14 cellular contexts compared by ENCODE assay signal in the genomic region with DNA sequence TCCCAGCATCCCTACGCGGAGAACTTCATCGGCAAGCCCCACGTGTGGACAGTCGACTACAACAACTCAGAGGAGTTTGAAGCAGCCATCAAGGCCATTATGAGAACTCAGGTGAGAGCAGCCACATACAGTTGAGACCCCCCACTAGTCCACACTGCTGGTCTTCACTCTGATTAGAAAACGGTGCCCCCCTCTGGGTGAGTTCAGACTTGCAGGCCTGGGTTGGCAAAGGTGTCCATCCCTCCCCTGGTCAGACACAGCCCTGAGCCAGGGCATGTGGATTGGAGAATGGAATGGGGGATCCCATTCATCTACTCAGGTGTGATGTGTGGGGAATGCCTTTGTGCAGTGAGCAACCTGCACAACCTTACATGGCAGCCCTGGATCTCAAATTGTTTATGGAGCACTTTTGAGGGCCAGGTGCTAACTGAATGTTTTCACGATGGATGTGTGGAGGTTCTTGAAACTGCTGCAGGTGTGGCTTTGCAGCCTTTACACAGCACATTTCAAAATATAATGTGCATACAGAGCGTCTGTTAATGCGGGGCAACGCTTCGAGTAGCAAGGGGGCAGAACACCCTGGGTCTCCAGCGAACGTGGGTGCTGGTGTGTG.
A peak's percentile ranks its signal among the peaks of the same experiment; 100 is the strongest.
DNase-seq lines count a peak whose midpoint lies in the region; ATAC-seq, FAIRE-seq and TF ChIP-seq lines count a peak whose summit lies in the region.
"Had no signal": no experiment of that assay in that cellular context is flagged by ENCODE, and none has a peak within 500 bp of the region (broad histone marks: within the 10 kb centered on the region; RNA-seq: fewer than 3 reads in every experiment).

No MANE protein-coding gene starts in this region.

- no peaks in the 10 kb centered on the region for H3K9me3 ChIP-seq in small intestine (ENCODE audit: control insufficient read depth, low read depth)

- H3K4me1 ChIP-seq in small intestine (ENCODE audit: control insufficient read depth in 2 of 2, insufficient read depth in 1 of 2, low read depth in 1 of 2, low read length in 1 of 2) = no peaks in the 10 kb centered on the region

- WGBS in small intestine, 3 donors = 81 to 86% (median 86%) methylated on average over 13 of the region's 13 CpGs

- DNase-seq in EL (peak; percentile 17), NCI-H82 (lab: John Stamatoyannopoulos, UW) (peak; percentile 46), choroid plexus epithelial cell (ENCODE audit: low read depth) (peak; percentile 4), SIG-M5 treated with dmso at 0.1 percent for 504 hours (lab: John Stamatoyannopoulos, UW; ENCODE audit: unreplicated experiment) (no peak), small intestine (no peak)
- no peak for DNase-seq in activated CD4-positive, CD25-positive, alpha-beta regulatory T cell (lab: John Stamatoyannopoulos, UW)
- DNase-seq: activated T-cell treated with anti-CD3 and anti-CD28 coated beads, Interleukin-2, amount 50 U/mL, for 24 hours; CD4-positive, CD25-positive, alpha-beta regulatory T cell; naive B cell; NCI-H1436 treated with DMSO at 0.1 percent for 48 hours had no signal

- H3K27ac ChIP-seq in 22Rv1 (no peak overlapping the region), small intestine (ENCODE audit: low read depth in 1 of 2, low read length in 1 of 2) (no peak overlapping the region)
- H3K27ac ChIP-seq: HL-60 had no signal

- H3K4me3 ChIP-seq in choroid plexus epithelial cell (ENCODE audit: low read depth, low read length) (no peak overlapping the region), small intestine (ENCODE audit: low read depth in 1 of 2, low read length in 2 of 2) (no peak overlapping the region)
- H3K4me3 ChIP-seq: GM12878 had no signal

- no peak for ATAC-seq in GM18867 (IDR thresholded peaks at IDR 0.05; ENCODE audit: unreplicated experiment)
- ATAC-seq: GM12878 had no signal

- TF ChIP-seq CTCF in 22Rv1 (IDR thresholded peaks at IDR 0.05) (peak; percentile 25), choroid plexus epithelial cell (conservative IDR thresholded peaks at IDR 0.05; ENCODE audit: low read depth, low read length) (peak; percentile 42)

- no peaks in the 10 kb centered on the region for H3K36me3 ChIP-seq in small intestine (ENCODE audit: control insufficient read depth in 2 of 2, insufficient read depth in 2 of 2, low read length in 2 of 2)

- H3K27me3 ChIP-seq in small intestine (ENCODE audit: control insufficient read depth in 2 of 2, insufficient read depth in 2 of 2, low read length in 2 of 2) = no peaks in the 10 kb centered on the region

- no peak for FAIRE-seq in small intestine (lab: Jason Lieb, UNC)
- FAIRE-seq: GM12878 had no signal

Comparison
In these comparisons a context has a peak if more than half of its experiments do, and no peak if none do; other contexts are left out.
1. DNase-seq: peak in EL (single experiment), NCI-H82 (single experiment) and choroid plexus epithelial cell (single experiment); none in activated CD4-positive, CD25-positive, alpha-beta regulatory T cell (0 of 4), SIG-M5 treated with dmso at 0.1 percent for 504 hours (single experiment) and small intestine (single experiment).